In the genomic region with DNA sequence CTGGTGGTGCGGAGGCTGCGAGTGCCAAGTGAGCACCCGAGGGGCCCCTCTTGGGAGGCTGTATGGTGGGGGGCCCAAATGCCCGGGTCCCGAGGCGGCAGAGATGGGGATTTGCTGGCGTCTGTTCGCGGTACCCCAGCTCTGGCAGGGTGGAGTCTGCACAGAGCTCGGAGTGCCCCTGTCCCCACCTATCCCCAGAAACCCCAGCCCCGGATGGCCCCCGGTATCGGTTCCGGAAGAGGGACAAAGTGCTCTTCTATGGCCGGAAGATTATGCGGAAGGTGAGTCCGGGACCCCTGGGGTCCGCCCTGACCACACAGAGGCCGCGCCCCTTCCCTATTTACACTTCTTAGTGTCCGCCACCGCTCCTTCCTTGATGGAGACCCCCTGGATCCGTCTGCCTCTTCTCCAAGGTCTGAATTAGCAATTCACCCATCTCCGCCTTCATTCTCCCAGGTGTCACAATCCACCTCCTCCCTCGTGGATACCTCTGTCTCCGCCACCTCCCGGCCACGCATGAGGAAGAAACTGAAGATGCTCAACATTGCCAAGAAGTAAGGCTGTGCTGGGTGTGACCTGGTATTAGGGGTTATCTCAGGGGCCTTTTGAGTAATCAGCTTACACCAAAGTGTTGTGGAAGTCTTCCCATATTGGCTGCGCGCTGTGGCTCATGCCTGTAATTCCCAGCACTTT, we compare ENCODE assay signal across 8 cellular contexts. TPM values are rescaled to one million over a fixed set of nuclear protein-coding genes. Genes with fewer than 3 reads are reported as not detected.
DNase-seq lines count a peak whose midpoint lies in the region; ATAC-seq lines count a peak whose summit lies in the region.

No MANE protein-coding gene starts in this region.

- ATAC-seq in Right ventricle myocardium inferior (no peak), left cardiac atrium (no peak), GM19455 (IDR thresholded peaks at IDR 0.05; ENCODE audit: unreplicated experiment) (no peak), GM19324 (IDR thresholded peaks at IDR 0.05; ENCODE audit: low FRiP score, unreplicated experiment) (no peak)
- ATAC-seq in activated CD8-positive, alpha-beta T cell treated with anti-CD3 and anti-CD28 coated beads, Interleukin-2, amount 10 ng/mL, durations not matched to agents 7 days and 5 days: peak; percentile 5

- H3K36me3 ChIP-seq in iPS-15b (ENCODE audit: control insufficient read depth, insufficient read depth, low read length) (peaks cover 4% of the 10 kb centered on the region), subcutaneous abdominal adipose tissue (ENCODE audit: control insufficient read depth in 5 of 5, insufficient read depth in 5 of 5, low read length in 5 of 5) (peaks cover 0 to 38% (median 29%) of the 10 kb centered on the region in 5 donors)

- peak overlapping the region; percentile 89 for H3K27ac ChIP-seq in subcutaneous abdominal adipose tissue (ENCODE audit: low read depth, low read length)

- POLR2A ChIA-PET in activated CD8-positive, alpha-beta T cell treated with anti-CD3 and anti-CD28 coated beads, Interleukin-2, amount 10 ng/mL, durations not matched to agents 7 days and 5 days (lab: Charles Lee): interaction anchor here (0.6 to 1.2 kb wide), 3 partner anchors 14 to 763 kb away, joined by 3 read pairs; a partner anchor contains a TSS

- CTCF ChIA-PET in activated CD8-positive, alpha-beta T cell treated with anti-CD3 and anti-CD28 coated beads, Interleukin-2, amount 10 ng/mL, durations not matched to agents 7 days and 5 days (lab: Charles Lee): interaction anchor here (0.6 to 1.3 kb wide), 3 partner anchors 8 to 334 kb away, joined by 3 to 4 read pairs (median 3); no protein-coding TSS in a partner anchor

- H3K4me3 ChIP-seq in iPS-15b (ENCODE audit: low read depth, low read length) (peak overlapping the region; percentile 75), subcutaneous abdominal adipose tissue (ENCODE audit: low read depth in 1 of 5, low read length in 5 of 5) (peak overlapping the region; percentile 57 to 94 (median 87))

- H3K27me3 Mint-ChIP-seq in activated CD8-positive, alpha-beta T cell treated with anti-CD3 and anti-CD28 coated beads, Interleukin-2, amount 10 ng/mL, durations not matched to agents 7 days and 5 days (ENCODE audit: low read depth): no peaks in the 10 kb centered on the region

- peaks cover 30% of the 10 kb centered on the region for H3K4me1 Mint-ChIP-seq in activated CD8-positive, alpha-beta T cell treated with anti-CD3 and anti-CD28 coated beads, Interleukin-2, amount 10 ng/mL, durations not matched to agents 7 days and 5 days (ENCODE audit: low read depth)

- DNase-seq in Right ventricle myocardium inferior (ENCODE audit: missing footprints) (peak; percentile 63), left cardiac atrium (no peak)
- DNase-seq in activated CD8-positive, alpha-beta T cell treated with anti-CD3 and anti-CD28 coated beads, Interleukin-2, amount 10 ng/mL, durations not matched to agents 7 days and 5 days: peak; percentile 43
- no peak for DNase-seq in activated CD4-positive, CD25-positive, alpha-beta regulatory T cell treated with anti-CD3 and anti-CD28 coated beads, Interleukin-2, amount 50 U/mL, for 72 hours

- H3K4me3 Mint-ChIP-seq in activated CD8-positive, alpha-beta T cell treated with anti-CD3 and anti-CD28 coated beads, Interleukin-2, amount 10 ng/mL, durations not matched to agents 7 days and 5 days: peak overlapping the region; percentile 95

- peak overlapping the region; percentile 16 for H3K9ac ChIP-seq in iPS-15b (ENCODE audit: low read depth, low read length)
- H3K9ac ChIP-seq in subcutaneous abdominal adipose tissue (ENCODE audit: low read length in 5 of 5): peak overlapping the region; percentile 26 to 89 (median 89)

- no peaks in the 10 kb centered on the region for H3K27me3 ChIP-seq in iPS-15b (ENCODE audit: control insufficient read depth, insufficient read depth, low read length)
- no peaks in the 10 kb centered on the region for H3K27me3 ChIP-seq in subcutaneous abdominal adipose tissue (ENCODE audit: control insufficient read depth in 5 of 5, insufficient read depth in 4 of 5, low read length in 5 of 5)

- H3K4me1 ChIP-seq in iPS-15b (ENCODE audit: control insufficient read depth, insufficient read depth, low read length): no peaks in the 10 kb centered on the region
- H3K4me1 ChIP-seq in subcutaneous abdominal adipose tissue (ENCODE audit: control insufficient read depth in 5 of 5, insufficient read depth in 5 of 5, low read length in 5 of 5): peaks cover 2 to 36% (median 32%) of the 10 kb centered on the region in 5 donors

- peak overlapping the region; percentile 90 for H3K27ac Mint-ChIP-seq in activated CD8-positive, alpha-beta T cell treated with anti-CD3 and anti-CD28 coated beads, Interleukin-2, amount 10 ng/mL, durations not matched to agents 7 days and 5 days

- peaks cover 33% of the 10 kb centered on the region for H3K36me3 Mint-ChIP-seq in activated CD8-positive, alpha-beta T cell treated with anti-CD3 and anti-CD28 coated beads, Interleukin-2, amount 10 ng/mL, durations not matched to agents 7 days and 5 days (ENCODE audit: low read depth)

- intact Hi-C loops in Right ventricle myocardium inferior (cut with DNase I): loop anchor here (5.0 kb wide), 1 partner anchor 91 kb away; a partner anchor contains a TSS
- intact Hi-C loops in left cardiac atrium (cut with DNase I): no loop called here

- no peaks in the 10 kb centered on the region for H3K9me3 Mint-ChIP-seq in activated CD8-positive, alpha-beta T cell treated with anti-CD3 and anti-CD28 coated beads, Interleukin-2, amount 10 ng/mL, durations not matched to agents 7 days and 5 days (ENCODE audit: insufficient read depth)

- no peaks in the 10 kb centered on the region for H3K9me3 ChIP-seq in iPS-15b (ENCODE audit: control insufficient read depth, insufficient read depth, low read length)
- H3K9me3 ChIP-seq in subcutaneous abdominal adipose tissue (ENCODE audit: control insufficient read depth in 5 of 5, low read length in 5 of 5): no peaks in the 10 kb centered on the region

RNA-seq across cellular contexts. Expression of a gene that starts 0.6 kb away (rescaled TPM):
- total RNA-seq in Right ventricle myocardium inferior (50.6 TPM), left cardiac atrium (10 to 100 TPM; 59.2 to 61.7 TPM)
- total RNA-seq in activated CD8-positive, alpha-beta T cell treated with anti-CD3 and anti-CD28 coated beads, Interleukin-2, amount 10 ng/mL, durations not matched to agents 7 days and 5 days: 100 to 1,000 TPM; 166 to 173 TPM

RNA-seq across cellular contexts. Expression of a gene that starts 13.7 kb away (rescaled TPM):
- total RNA-seq in Right ventricle myocardium inferior: 19.5 TPM
- total RNA-seq in left cardiac atrium: 10 to 100 TPM; 21.2 to 25.0 TPM
- 10 to 100 TPM; 16.2 to 17.7 TPM for total RNA-seq in activated CD8-positive, alpha-beta T cell treated with anti-CD3 and anti-CD28 coated beads, Interleukin-2, amount 10 ng/mL, durations not matched to agents 7 days and 5 days

RNA-seq across cellular contexts. Expression of a gene that starts 20.2 kb away (rescaled TPM):
- total RNA-seq in Right ventricle myocardium inferior (89.6 TPM), left cardiac atrium (10 to 100 TPM; 75.3 to 82.4 TPM)
- 1 to 10 TPM; 5.8 to 7.9 TPM for total RNA-seq in activated CD8-positive, alpha-beta T cell treated with anti-CD3 and anti-CD28 coated beads, Interleukin-2, amount 10 ng/mL, durations not matched to agents 7 days and 5 days

RNA-seq across cellular contexts. Expression of a gene that starts 47.3 kb away (rescaled TPM):
- total RNA-seq in Right ventricle myocardium inferior (1.2 TPM), left cardiac atrium (1 to 10 TPM; 1.2 to 2.0 TPM)
- 1 to 10 TPM in 1 of 2 experiments, under 1 TPM in 1; 0.99 to 1.5 TPM for total RNA-seq in activated CD8-positive, alpha-beta T cell treated with anti-CD3 and anti-CD28 coated beads, Interleukin-2, amount 10 ng/mL, durations not matched to agents 7 days and 5 days

RNA-seq across cellular contexts. Expression of a gene that starts 59.5 kb away (rescaled TPM):
- total RNA-seq in Right ventricle myocardium inferior: 1.9 TPM
- total RNA-seq in left cardiac atrium: 1 to 10 TPM in 1 of 2 donors, under 1 TPM in 1; 0.73 to 2.0 TPM
- under 1 TPM; 0.34 to 0.42 TPM for total RNA-seq in activated CD8-positive, alpha-beta T cell treated with anti-CD3 and anti-CD28 coated beads, Interleukin-2, amount 10 ng/mL, durations not matched to agents 7 days and 5 days

Comparison
In these comparisons a context has a peak if more than half of its experiments do, and no peak if none do; other contexts are left out.
1. DNase-seq: peak in Right ventricle myocardium inferior (single experiment) and activated CD8-positive, alpha-beta T cell treated with anti-CD3 and anti-CD28 coated beads, Interleukin-2, amount 10 ng/mL, durations not matched to agents 7 days and 5 days (single experiment); none in left cardiac atrium (single experiment) and activated CD4-positive, CD25-positive, alpha-beta regulatory T cell treated with anti-CD3 and anti-CD28 coated beads, Interleukin-2, amount 50 U/mL, for 72 hours (single experiment).
2. RNA of a gene that starts 20.2 kb away (total RNA-seq): 89.6 TPM in Right ventricle myocardium inferior (single experiment) and 75.3 to 82.4 TPM in left cardiac atrium; 5.8 to 7.9 TPM in activated CD8-positive, alpha-beta T cell treated with anti-CD3 and anti-CD28 coated beads, Interleukin-2, amount 10 ng/mL, durations not matched to agents 7 days and 5 days; every median in the first group is over 4 times any median in the second.